Comparison of ENCODE assay signal across 28 cellular contexts in the genomic region with DNA sequence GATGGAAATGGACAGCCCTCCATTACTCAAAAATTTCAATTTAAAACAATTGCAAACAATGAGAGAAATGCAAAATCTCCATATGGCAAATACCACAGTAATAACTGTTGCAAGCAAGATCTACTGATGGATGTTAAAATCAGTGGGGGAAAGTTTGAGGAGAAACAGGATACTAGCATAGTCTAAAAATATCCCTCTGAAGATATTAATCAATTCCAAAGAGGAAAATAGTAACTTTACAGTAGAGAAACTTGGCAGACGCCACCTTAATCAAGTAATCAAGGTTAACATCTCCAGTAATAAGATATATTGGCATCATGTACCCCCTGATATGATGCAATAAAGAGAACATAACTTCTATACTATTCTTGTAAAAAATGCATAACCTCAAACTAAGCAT.
"Had no signal": no experiment of that assay in that cellular context is flagged by ENCODE, and none has a peak within 500 bp of the region (broad histone marks: within the 10 kb centered on the region; RNA-seq: fewer than 3 reads in every experiment).

No MANE protein-coding gene starts in this region.

- H3K27ac ChIP-seq: brain microvascular endothelial cell, cardiac muscle cell, Peyer's patch, RWPE1, SJSA1 had no signal

- ATAC-seq: activated CD8-positive, alpha-beta T cell treated with anti-CD3 and anti-CD28 coated beads, Interleukin-2, amount 10 ng/mL, durations not matched to agents 7 days and 5 days; activated naive CD8-positive, alpha-beta T cell treated with anti-CD3 and anti-CD28 coated beads, Interleukin-2, amount 50 U/mL, for 24 hours; T-helper 17 cell; WTC11 had no signal

- H3K36me3 ChIP-seq: brain microvascular endothelial cell, cardiac muscle cell, MG63, Peyer's patch, SJSA1 had no signal

- H3K4me3 ChIP-seq: cardiac muscle cell, MG63, Peyer's patch, SJSA1 had no signal

- H3K27me3 ChIP-seq: brain microvascular endothelial cell, cardiac muscle cell, MG63, Peyer's patch, SJSA1 had no signal

- DNase-seq: activated CD4-positive, alpha-beta T cell treated with anti-CD3 and anti-CD28 coated beads for 48 hours; activated CD4-positive, alpha-beta T cell treated with anti-CD3 and anti-CD28 coated beads, Interleukin-2, amount 50 U/mL, for 4 hours; activated CD4-positive, CD25-positive, alpha-beta regulatory T cell treated with anti-CD3 and anti-CD28 coated beads, Interleukin-2, amount 50 U/mL, for 72 hours; activated CD8-positive, alpha-beta memory T cell treated with anti-CD3 and anti-CD28 coated beads, Interleukin-2, amount 50 U/mL, for 48 hours; activated CD8-positive, alpha-beta T cell treated with anti-CD3 and anti-CD28 coated beads, Interleukin-2, amount 10 ng/mL, durations not matched to agents 7 days and 5 days; activated naive CD4-positive, alpha-beta T cell; activated naive CD8-positive, alpha-beta T cell treated with anti-CD3 and anti-CD28 coated beads, Interleukin-2, amount 50 U/mL, for 24 hours; activated T-cell treated with anti-CD3 and anti-CD28 coated beads, Interleukin-2, amount 50 U/mL, for 1 hour; amygdala; brain microvascular endothelial cell; MG63; NCI-H1105; NCI-H1436; NCI-H1694 treated with DMSO at 0.1 percent for 48 hours; NCI-H2029 treated with DMSO at 0.1 percent for 48 hours; NCI-H345; NCI-H510A; NCI-H526 treated with DMSO at 0.1 percent for 48 hours; NCI-H82; OCI-M1; Peyer's patch; Right ventricle myocardium superior; T-helper 17 cell; T-helper 9 cell had no signal

- H3K4me1 ChIP-seq: Peyer's patch had no signal

- H3K9me3 ChIP-seq: MG63, Peyer's patch, SJSA1 had no signal
